Comparison of ENCODE assay signal across 11 cellular contexts in genomic region chr13:110347535-110348308, GRCh38. TPM values are rescaled to one million over a fixed set of nuclear protein-coding genes. Genes with fewer than 3 reads are reported as not detected.
DNase-seq lines count a peak whose midpoint lies in the region; ATAC-seq and TF ChIP-seq lines count a peak whose summit lies in the region.
"Had no signal": no experiment of that assay in that cellular context is flagged by ENCODE, and none has a peak within 500 bp of the region (broad histone marks: within the 10 kb centered on the region; RNA-seq: fewer than 3 reads in every experiment).

No MANE protein-coding gene starts in this region.

- TF ChIP-seq POLR2A in upper lobe of left lung (IDR thresholded peaks at IDR 0.05) = no peak

- no peak for TF ChIP-seq EP300 in upper lobe of left lung (IDR thresholded peaks at IDR 0.05)

- no peaks in the 10 kb centered on the region for H3K36me3 ChIP-seq in upper lobe of left lung

- in situ Hi-C loops in G401 (cut with HindIII; ENCODE audit: low sequenced_read_pairs) = no loop called here

- no peaks in the 10 kb centered on the region for H3K27me3 ChIP-seq in upper lobe of left lung

- H3K27ac ChIP-seq in upper lobe of left lung = peak overlapping the region; percentile 48 to 74 (median 60)
- H3K27ac ChIP-seq: SK-N-MC had no signal

- no peaks in the 10 kb centered on the region for H3K9me3 ChIP-seq in upper lobe of left lung

- TF ChIP-seq CTCF in epithelial cell of esophagus (IDR thresholded peaks at IDR 0.05; ENCODE audit: insufficient read depth, low read depth, low read length, missing control alignments) (no peak), upper lobe of left lung (IDR thresholded peaks at IDR 0.05) (no peak)

- peak in 1 of 2 donors; percentile 53 for ATAC-seq in upper lobe of left lung (ENCODE audit: low FRiP score in 2 of 2)
- ATAC-seq in GM21515 (IDR thresholded peaks at IDR 0.05; ENCODE audit: unreplicated experiment) = no peak
- ATAC-seq in GM19023 (IDR thresholded peaks at IDR 0.05; ENCODE audit: unreplicated experiment) = no peak

- peak; percentile 58 for DNase-seq in LoVo (ENCODE audit: low spot score)
- DNase-seq in epithelial cell of esophagus (ENCODE audit: low read depth) = peak; percentile 100
- peak; percentile 42 to 79 for DNase-seq in lung microvascular endothelial cell (ENCODE audit: low read depth in 2 of 2)
- DNase-seq in upper lobe of left lung = no peak
- no peak for DNase-seq in G401 (ENCODE audit: low spot score)
- DNase-seq in NCI-H1417 treated with DMSO at 0.1 percent for 48 hours (lab: John Stamatoyannopoulos, UW) = no peak
- DNase-seq: head of caudate nucleus had no signal

- H3K4me3 ChIP-seq in epithelial cell of esophagus (ENCODE audit: low read length) (no peak overlapping the region), upper lobe of left lung (no peak overlapping the region)
- H3K4me3 ChIP-seq: SK-N-MC had no signal

- WGBS in upper lobe of left lung, 2 donors = 49 to 57% methylated on average over 16 to 18 of the region's 18 CpGs

- peaks cover 13 to 69% (median 31%) of the 10 kb centered on the region in 4 donors for H3K4me1 ChIP-seq in upper lobe of left lung

RNA-seq across cellular contexts. Expression of gene COL4A2, which starts 40.6 kb away (rescaled TPM):
- total RNA-seq in lung microvascular endothelial cell (728 and 775 TPM in 2 replicates), upper lobe of left lung (100 to 1,000 TPM; 169 to 458 (median 258) TPM)
- total RNA-seq in G401 (2014; rRNA removed; shearing (Covaris generic)) = 0.12 and 6.1 TPM in 2 replicates
- total RNA-seq: activated T-helper 2 cell treated with anti-CD3 and anti-CD28 coated beads, Interferon-gamma antibody, Interleukin-2, Interleukin-4, amounts not matched to agents 10 μg/mL and 5 μg/mL and 100 μg/mL, durations not matched to agents 14 hours and 24 hours and 36 hours had no signal

RNA-seq across cellular contexts. Expression of gene COL4A1, which starts 40.8 kb away (rescaled TPM):
- 836 and 1,068 TPM in 2 replicates for total RNA-seq in lung microvascular endothelial cell
- total RNA-seq in upper lobe of left lung = 100 to 1,000 TPM in 4 of 6 donors, 10 to 100 TPM in 2; 81.7 to 309 (median 167) TPM
- total RNA-seq in G401 (2014; rRNA removed; shearing (Covaris generic)) = 0.18 and 0.98 TPM in 2 replicates
- total RNA-seq: activated T-helper 2 cell treated with anti-CD3 and anti-CD28 coated beads, Interferon-gamma antibody, Interleukin-2, Interleukin-4, amounts not matched to agents 10 μg/mL and 5 μg/mL and 100 μg/mL, durations not matched to agents 14 hours and 24 hours and 36 hours had no signal

Comparison
In these comparisons a context has a peak if more than half of its experiments do, and no peak if none do; other contexts are left out.
1. DNase-seq: peak in LoVo (single experiment), epithelial cell of esophagus (single experiment) and lung microvascular endothelial cell (2 of 2); none in upper lobe of left lung (0 of 2), G401 (single experiment) and NCI-H1417 treated with DMSO at 0.1 percent for 48 hours (single experiment).
2. RNA of gene COL4A2, which starts 40.6 kb away (total RNA-seq): 728 to 775 TPM in lung microvascular endothelial cell and 169 to 458 TPM in upper lobe of left lung; 0.12 to 6.1 TPM in G401; every median in the first group is over 10 times any median in the second.
3. RNA of gene COL4A1, which starts 40.8 kb away (total RNA-seq): 836 to 1,068 TPM in lung microvascular endothelial cell and 81.7 to 309 TPM in upper lobe of left lung; 0.18 to 0.98 TPM in G401; every median in the first group is over 10 times any median in the second.